ENCODE assay signal across 15 cellular contexts in the genomic region with DNA sequence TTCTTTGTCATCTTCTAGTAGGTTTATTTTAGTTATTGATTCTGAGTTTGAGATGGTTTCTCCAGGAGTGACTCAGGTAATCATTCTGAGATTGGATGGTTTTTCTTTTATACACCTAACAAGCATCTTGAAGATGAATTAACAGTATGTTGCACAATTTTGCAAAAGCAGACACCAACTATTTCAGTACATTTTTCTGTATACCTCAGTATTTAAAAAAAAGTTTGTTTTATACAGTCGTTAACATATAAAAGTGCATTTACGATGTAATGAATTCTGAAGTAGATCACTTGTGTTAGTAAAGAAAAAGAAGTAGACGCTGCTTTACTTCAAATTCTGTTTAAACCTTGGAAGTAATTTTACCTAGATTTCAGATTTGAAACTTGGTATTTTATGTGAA. TPM values are rescaled to one million over a fixed set of nuclear protein-coding genes. Genes with fewer than 3 reads are reported as not detected.
A peak's percentile ranks its signal among the peaks of the same experiment; 100 is the strongest.
DNase-seq lines count a peak whose midpoint lies in the region; ATAC-seq, FAIRE-seq and TF ChIP-seq lines count a peak whose summit lies in the region.
"Had no signal": no experiment of that assay in that cellular context is flagged by ENCODE, and none has a peak within 500 bp of the region (broad histone marks: within the 10 kb centered on the region; RNA-seq: fewer than 3 reads in every experiment).

No MANE protein-coding gene starts in this region.

- H3K4me3 Mint-ChIP-seq in stimulated activated naive CD8-positive, alpha-beta T cell treated with anti-CD3 and anti-CD28 coated beads, Interleukin-15, Interleukin-2, amounts not matched to agents 100 ng/mL and 50 ng/mL, for 24 hours: peak overlapping the region; percentile 94
- H3K4me3 Mint-ChIP-seq in astrocyte (ENCODE audit: unreplicated experiment): peak overlapping the region; percentile 97

- H2AFZ ChIP-seq in astrocyte (ENCODE audit: low read depth, low read length): no peak overlapping the region

- no peak for FAIRE-seq in astrocyte (lab: Jason Lieb, UNC)
- FAIRE-seq: islet of Langerhans had no signal

- H3K27me3 Mint-ChIP-seq in stimulated activated naive CD8-positive, alpha-beta T cell treated with anti-CD3 and anti-CD28 coated beads, Interleukin-15, Interleukin-2, amounts not matched to agents 100 ng/mL and 50 ng/mL, for 24 hours: no peaks in the 10 kb centered on the region
- no peaks in the 10 kb centered on the region for H3K27me3 Mint-ChIP-seq in astrocyte (ENCODE audit: low read depth, unreplicated experiment)
- H3K27me3 Mint-ChIP-seq: CD4-positive, alpha-beta memory T cell had no signal

- H3K27me3 ChIP-seq in astrocyte (ENCODE audit: insufficient read depth, low read length) (no peaks in the 10 kb centered on the region), muscle layer of duodenum (ENCODE audit: low read depth, low read length) (no peaks in the 10 kb centered on the region)
- H3K27me3 ChIP-seq: MG63 had no signal

- no peak for DNase-seq in stimulated activated naive CD8-positive, alpha-beta T cell treated with anti-CD3 and anti-CD28 coated beads, Interleukin-15, Interleukin-2, amounts not matched to agents 100 U/mL and 50 U/mL, for 24 hours
- DNase-seq in astrocyte (ENCODE audit: low read depth) (no peak), NCI-H748 (lab: John Stamatoyannopoulos, UW; ENCODE audit: unreplicated experiment) (no peak), cerebellum (ENCODE audit: low spot score) (no peak), putamen (ENCODE audit: low spot score) (no peak)
- DNase-seq: CD4-positive, alpha-beta memory T cell; effector memory CD4-positive, alpha-beta T cell; MG63; NCI-H774; retina had no signal

- peaks cover 25% of the 10 kb centered on the region for H3K4me1 ChIP-seq in astrocyte (ENCODE audit: insufficient read depth, low read length)
- H3K4me1 ChIP-seq in muscle layer of duodenum (ENCODE audit: control insufficient read depth in 1 of 2, insufficient read depth in 2 of 2, low read length in 2 of 2): peaks cover 21 to 53% of the 10 kb centered on the region in 2 donors

- no peaks in the 10 kb centered on the region for H3K36me3 Mint-ChIP-seq in stimulated activated naive CD8-positive, alpha-beta T cell treated with anti-CD3 and anti-CD28 coated beads, Interleukin-15, Interleukin-2, amounts not matched to agents 100 ng/mL and 50 ng/mL, for 24 hours (ENCODE audit: low read depth)
- H3K36me3 Mint-ChIP-seq in astrocyte (ENCODE audit: low read depth, unreplicated experiment): no peaks in the 10 kb centered on the region

- H3K4me3 ChIP-seq in astrocyte (ENCODE audit: insufficient read depth, low read depth, low read length) (no peak overlapping the region), muscle layer of duodenum (ENCODE audit: low read depth in 1 of 2, low read length in 2 of 2) (peak overlapping the region; percentile 83 to 96)

- H3K4me2 ChIP-seq in astrocyte (ENCODE audit: low read length): peak overlapping the region; percentile 87

- H3K27ac ChIP-seq in astrocyte (ENCODE audit: low read depth, low read length) (no peak overlapping the region), muscle layer of duodenum (ENCODE audit: low read length) (peak overlapping the region; percentile 96)

- H3K36me3 ChIP-seq in astrocyte (ENCODE audit: insufficient read depth, low read length) (no peaks in the 10 kb centered on the region), muscle layer of duodenum (ENCODE audit: control insufficient read depth in 1 of 2, insufficient read depth in 2 of 2, low read length in 2 of 2) (peaks cover 0 to 15% of the 10 kb centered on the region in 2 donors)
- H3K36me3 ChIP-seq: MG63 had no signal

- H3K4me1 Mint-ChIP-seq in stimulated activated naive CD8-positive, alpha-beta T cell treated with anti-CD3 and anti-CD28 coated beads, Interleukin-15, Interleukin-2, amounts not matched to agents 100 ng/mL and 50 ng/mL, for 24 hours (ENCODE audit: low read depth): peaks cover 29% of the 10 kb centered on the region
- peaks cover 10% of the 10 kb centered on the region for H3K4me1 Mint-ChIP-seq in astrocyte (ENCODE audit: low read depth, unreplicated experiment)

- H3K9me3 Mint-ChIP-seq in stimulated activated naive CD8-positive, alpha-beta T cell treated with anti-CD3 and anti-CD28 coated beads, Interleukin-15, Interleukin-2, amounts not matched to agents 100 ng/mL and 50 ng/mL, for 24 hours: no peaks in the 10 kb centered on the region
- H3K9me3 Mint-ChIP-seq in astrocyte (ENCODE audit: unreplicated experiment): no peaks in the 10 kb centered on the region
- H3K9me3 Mint-ChIP-seq: T-helper 1 cell treated with Interleukin-12 subunit alpha and Interleukin-12 subunit beta and Interleukin-4 antibody, amounts not matched to agents 30 μg/mL and 1 μg/mL, for 36 hours had no signal

- no peak for ATAC-seq in stimulated activated naive CD8-positive, alpha-beta T cell treated with anti-CD3 and anti-CD28 coated beads, Interleukin-15, Interleukin-2, amounts not matched to agents 100 U/mL and 50 U/mL, for 24 hours
- ATAC-seq in HG02852 (IDR thresholded peaks at IDR 0.05; ENCODE audit: unreplicated experiment): no peak

- peaks cover 79% of the 10 kb centered on the region for H3K79me2 ChIP-seq in astrocyte (ENCODE audit: insufficient read depth, low read length)

- no peaks in the 10 kb centered on the region for H3K9me3 ChIP-seq in astrocyte (ENCODE audit: insufficient read depth, low read depth, low read length)
- H3K9me3 ChIP-seq in muscle layer of duodenum (ENCODE audit: control insufficient read depth in 1 of 2, low read length in 2 of 2): no peaks in the 10 kb centered on the region

- H3K9ac ChIP-seq in astrocyte (ENCODE audit: low read length): peak overlapping the region; percentile 98

- no peak overlapping the region for H3K27ac Mint-ChIP-seq in stimulated activated naive CD8-positive, alpha-beta T cell treated with anti-CD3 and anti-CD28 coated beads, Interleukin-15, Interleukin-2, amounts not matched to agents 100 ng/mL and 50 ng/mL, for 24 hours
- H3K27ac Mint-ChIP-seq in astrocyte (ENCODE audit: unreplicated experiment): no peak overlapping the region
- H3K27ac Mint-ChIP-seq: T-helper 1 cell treated with Interleukin-12 subunit alpha and Interleukin-12 subunit beta and Interleukin-4 antibody, amounts not matched to agents 30 μg/mL and 1 μg/mL, for 36 hours had no signal

- no peak for TF ChIP-seq CTCF in astrocyte (IDR thresholded peaks at IDR 0.05; ENCODE audit: insufficient read depth, low read depth, low read length)

- H4K20me1 ChIP-seq in astrocyte (ENCODE audit: insufficient read depth, low read length): peaks cover 71% of the 10 kb centered on the region

RNA-seq across cellular contexts. Expression of a gene that starts 3.0 kb away (rescaled TPM):
- total RNA-seq in astrocyte: 176 and 181 TPM in 2 replicates
- total RNA-seq in cerebellum: 145 TPM

RNA-seq across cellular contexts. Expression of a gene that starts 31.0 kb away (rescaled TPM):
- total RNA-seq in astrocyte: 0.07 TPM in 1 of 2 replicates, not detected in the other
- not detected for total RNA-seq in cerebellum
- total RNA-seq: CD4-positive, alpha-beta memory T cell had no signal
